7 cellular contexts compared by ENCODE assay signal in the genomic region with DNA sequence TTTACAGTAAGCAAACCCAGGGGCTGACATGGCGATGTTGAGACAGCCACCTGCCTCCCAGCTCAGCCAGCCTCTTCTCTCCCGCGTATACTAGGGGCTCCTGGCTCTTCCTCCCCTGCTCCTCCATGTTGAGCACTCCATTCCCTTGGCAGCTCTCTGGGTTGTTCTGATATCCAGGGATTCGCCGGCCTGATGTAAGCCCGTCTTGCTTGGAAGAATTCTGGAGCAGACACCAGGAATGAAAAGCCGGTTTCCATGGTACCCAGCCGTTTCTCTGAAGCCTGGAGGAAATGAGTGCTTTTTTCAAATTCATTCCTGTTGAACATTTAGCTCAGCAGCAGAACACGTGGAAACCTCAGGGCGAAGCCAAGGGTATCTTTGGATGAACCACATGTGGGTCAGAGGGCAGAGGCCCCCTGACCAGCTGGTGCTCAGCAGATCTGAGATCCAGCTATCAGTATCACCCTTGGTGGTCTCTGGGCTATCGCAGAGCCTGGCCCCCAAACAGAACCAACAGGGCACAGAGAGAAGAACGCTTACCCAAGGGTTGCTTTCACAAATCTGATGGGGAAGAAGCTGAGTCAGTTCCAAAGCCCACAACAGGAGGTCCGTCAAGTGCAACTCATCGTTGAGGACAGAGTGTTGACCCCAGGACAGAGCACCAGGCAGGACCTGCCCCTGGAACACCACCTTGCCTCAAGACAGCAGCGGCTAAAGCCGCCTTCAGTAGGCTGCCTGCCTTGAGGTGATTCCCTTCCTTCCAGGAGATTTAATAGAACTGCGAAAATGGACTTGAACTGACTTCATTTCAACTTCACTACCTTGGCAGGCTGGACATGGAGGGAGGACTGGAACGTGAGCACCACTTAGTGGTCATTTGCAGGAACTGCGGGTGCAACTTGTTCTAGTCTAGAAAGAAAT.
A peak's percentile ranks its signal among the peaks of the same experiment; 100 is the strongest.
DNase-seq lines count a peak whose midpoint lies in the region; ATAC-seq and TF ChIP-seq lines count a peak whose summit lies in the region.

No MANE protein-coding gene starts in this region.

- H3K9me3 Mint-ChIP-seq in activated CD8-positive, alpha-beta T cell treated with anti-CD3 and anti-CD28 coated beads for 36 hours, result no peaks in the 10 kb centered on the region
- no peaks in the 10 kb centered on the region for H3K9me3 Mint-ChIP-seq in nephron

- H3K27ac ChIP-seq in fibroblast of lung (ENCODE audit: insufficient read depth, low read length) (no peak overlapping the region), upper lobe of left lung (no peak overlapping the region)

- TF ChIP-seq EP300 in upper lobe of left lung (IDR thresholded peaks at IDR 0.05), result no peak

- H3K4me3 ChIP-seq in fibroblast of lung (replicated peaks in 1 of 4; ENCODE audit: control extremely low read depth in 1 of 4, insufficient read depth in 1 of 4, low read depth in 3 of 4, low read length in 4 of 4), result no peak overlapping the region
- H3K4me3 ChIP-seq in upper lobe of left lung, result no peak overlapping the region

- no peak overlapping the region for H3K4me2 ChIP-seq in fibroblast of lung (ENCODE audit: extremely low read depth, insufficient read depth, low read length)

- peak; percentile 64 for ATAC-seq in activated CD8-positive, alpha-beta T cell treated with anti-CD3 and anti-CD28 coated beads for 36 hours
- peak; percentile 76 to 90 for ATAC-seq in upper lobe of left lung (ENCODE audit: low FRiP score in 2 of 2)

- H3K27me3 ChIP-seq in fibroblast of lung (ENCODE audit: control insufficient read depth, insufficient read depth, low read length) (peaks cover 10% of the 10 kb centered on the region), upper lobe of left lung (no peaks in the 10 kb centered on the region)

- H3K79me2 ChIP-seq in fibroblast of lung (ENCODE audit: control insufficient read depth, insufficient read depth, low read length), result no peaks in the 10 kb centered on the region

- H3K9ac ChIP-seq in fibroblast of lung (ENCODE audit: insufficient read depth, low read length), result no peak overlapping the region

- DNase-seq in HS-27A (ENCODE audit: low read depth) (peak; percentile 52), NCI-H82 (lab: John Stamatoyannopoulos, UW) (peak; percentile 81), fibroblast of lung (ENCODE audit: low read depth in 2 of 2) (peak; percentile 51 to 81), upper lobe of left lung (peak in 1 of 2 donors; percentile 60)
- DNase-seq in activated CD8-positive, alpha-beta T cell treated with anti-CD3 and anti-CD28 coated beads for 36 hours, result peak; percentile 57

- H3K36me3 ChIP-seq in fibroblast of lung (ENCODE audit: control insufficient read depth, insufficient read depth, low read length) (no peaks in the 10 kb centered on the region), upper lobe of left lung (no peaks in the 10 kb centered on the region)

- no peaks in the 10 kb centered on the region for H3K9me3 ChIP-seq in fibroblast of lung (ENCODE audit: control insufficient read depth, insufficient read depth, low read depth, low read length)
- H3K9me3 ChIP-seq in upper lobe of left lung, result no peaks in the 10 kb centered on the region

- peak; percentile 92 for TF ChIP-seq CTCF in GM12801 (IDR thresholded peaks at IDR 0.05; ENCODE audit: extremely low read depth, insufficient read length)
- peak; percentile 96 for TF ChIP-seq CTCF in activated CD8-positive, alpha-beta T cell treated with anti-CD3 and anti-CD28 coated beads for 36 hours (IDR thresholded peaks at IDR 0.05)
- TF ChIP-seq CTCF in fibroblast of lung (conservative IDR thresholded peaks at IDR 0.05 in 1 of 2, IDR thresholded peaks at IDR 0.05 in 1 of 2; ENCODE audit: low read depth in 1 of 2, low read length in 2 of 2), result peak; percentile 99 to 100
- TF ChIP-seq CTCF in nephron (IDR thresholded peaks at IDR 0.05; ENCODE audit: unreplicated experiment in 3 of 3), result peak; percentile 94 to 99 (median 99)
- peak; percentile 77 to 93 (median 90) for TF ChIP-seq CTCF in upper lobe of left lung (IDR thresholded peaks at IDR 0.05)

- TF ChIP-seq POLR2A in upper lobe of left lung (IDR thresholded peaks at IDR 0.05), result no peak

- no peaks in the 10 kb centered on the region for H4K20me1 ChIP-seq in fibroblast of lung (ENCODE audit: control insufficient read depth, extremely low read depth, insufficient read depth, low read length)

- no peak overlapping the region for H3K27ac Mint-ChIP-seq in activated CD8-positive, alpha-beta T cell treated with anti-CD3 and anti-CD28 coated beads for 36 hours
- H3K27ac Mint-ChIP-seq in nephron, result peak overlapping the region; percentile 61 to 75 (median 71)

- no peaks in the 10 kb centered on the region for H3K36me3 Mint-ChIP-seq in activated CD8-positive, alpha-beta T cell treated with anti-CD3 and anti-CD28 coated beads for 36 hours (ENCODE audit: low read depth)
- no peaks in the 10 kb centered on the region for H3K36me3 Mint-ChIP-seq in nephron (ENCODE audit: low read depth)

- CTCF ChIA-PET in activated CD8-positive, alpha-beta T cell treated with anti-CD3 and anti-CD28 coated beads for 36 hours (lab: Charles Lee), result interaction anchor here (0.6 to 5.0 kb wide), 13 partner anchors 11 to 1032 kb away, joined by 3 to 45 read pairs (median 4); no protein-coding TSS in a partner anchor

- no peak overlapping the region for H2AFZ ChIP-seq in fibroblast of lung (ENCODE audit: low read length)

- H3K4me1 Mint-ChIP-seq in activated CD8-positive, alpha-beta T cell treated with anti-CD3 and anti-CD28 coated beads for 36 hours (ENCODE audit: low read depth), result no peaks in the 10 kb centered on the region
- H3K4me1 Mint-ChIP-seq in nephron, result peaks cover 46% of the 10 kb centered on the region

- peaks cover 23% of the 10 kb centered on the region for H3K27me3 Mint-ChIP-seq in activated CD8-positive, alpha-beta T cell treated with anti-CD3 and anti-CD28 coated beads for 36 hours
- H3K27me3 Mint-ChIP-seq in nephron (ENCODE audit: low read depth), result peaks cover 10% of the 10 kb centered on the region

- WGBS in upper lobe of left lung, 2 donors, result 43 to 51% methylated on average over 15 to 19 of the region's 19 CpGs

- POLR2A ChIA-PET in activated CD8-positive, alpha-beta T cell treated with anti-CD3 and anti-CD28 coated beads for 36 hours (lab: Charles Lee), result no interaction called here

- intact Hi-C loops in activated CD8-positive, alpha-beta T cell treated with anti-CD3 and anti-CD28 coated beads for 36 hours (cut with micrococcal nuclease), result loop anchor here (5.0 kb wide), 1 partner anchor 455 kb away; no protein-coding TSS in a partner anchor

- no peaks in the 10 kb centered on the region for H3K4me1 ChIP-seq in fibroblast of lung (ENCODE audit: control insufficient read depth, extremely low read depth, insufficient read depth, low read length)
- H3K4me1 ChIP-seq in upper lobe of left lung, result peaks cover 0 to 8% (median 1%) of the 10 kb centered on the region in 4 donors

- no peak overlapping the region for H3K4me3 Mint-ChIP-seq in activated CD8-positive, alpha-beta T cell treated with anti-CD3 and anti-CD28 coated beads for 36 hours
- peak overlapping the region in 2 of 3 experiments; percentile 21 to 24 for H3K4me3 Mint-ChIP-seq in nephron
